30 cellular contexts compared by ENCODE assay signal in the genomic region with DNA sequence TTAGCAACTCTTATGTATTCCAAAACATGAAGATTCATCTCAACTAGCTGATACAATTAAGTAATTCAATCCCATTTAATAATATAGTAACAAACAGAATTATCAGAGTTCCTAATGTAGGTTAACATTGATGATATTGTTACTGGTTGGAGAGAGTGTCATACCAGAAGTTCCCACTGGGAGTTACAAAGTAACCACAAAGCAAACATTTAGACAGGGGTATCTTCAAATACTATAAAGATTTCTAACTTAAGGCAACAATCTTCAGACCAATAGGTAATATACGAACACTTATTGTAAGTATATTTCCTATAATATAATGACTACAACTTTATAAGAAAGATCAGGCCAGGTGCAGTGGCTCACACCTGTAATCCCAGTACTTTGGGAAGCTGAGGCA.
"Had no signal": no experiment of that assay in that cellular context is flagged by ENCODE, and none has a peak within 500 bp of the region (broad histone marks: within the 10 kb centered on the region; RNA-seq: fewer than 3 reads in every experiment).

No MANE protein-coding gene starts in this region.

- ATAC-seq: activated CD8-positive, alpha-beta T cell treated with anti-CD3 and anti-CD28 coated beads for 36 hours; activated naive CD4-positive, alpha-beta T cell treated with anti-CD3 and anti-CD28 coated beads, Interleukin-2, amount 50 U/mL, for 72 hours; PC-3 had no signal

- DNase-seq: activated CD4-positive, alpha-beta T cell treated with anti-CD3 and anti-CD28 coated beads, Interleukin-2, amount 10 ng/mL, durations not matched to agents 24 days and 14 days; activated CD4-positive, alpha-beta T cell treated with anti-CD3 and anti-CD28 coated beads, Interleukin-2, amount 50 U/mL, for 4 hours; activated CD8-positive, alpha-beta T cell treated with anti-CD3 and anti-CD28 coated beads for 36 hours; activated gamma-delta T cell; activated naive CD4-positive, alpha-beta T cell treated with Interleukin-2 at 50 U/mL for 16 hours; activated T-cell treated with anti-CD3 and anti-CD28 coated beads, Interleukin-2, amount 50 U/mL, for 1 hour; adrenal gland; central memory CD4-positive, alpha-beta T cell; Kasumi-1; KG1; MG63; NCI-H1048; NCI-H1105 treated with DMSO at 0.1 percent for 48 hours; NCI-H1436; NCI-H1694; NCI-H1930; NCI-H2081 treated with DMSO at 0.1 percent for 48 hours; NCI-H510A; NCI-H526; NCI-H748 treated with DMSO at 0.1 percent for 48 hours; NK-92 treated with Interleukin-12 subunit alpha and Interleukin-12 subunit beta, amount 100 ng/mL, for 24 hours; PC-3; Right ventricle myocardium superior had no signal

- H3K27ac ChIP-seq: adrenal gland had no signal

- H3K4me3 ChIP-seq: adrenal gland, MG63 had no signal

- H3K4me3 Mint-ChIP-seq: activated CD4-positive, alpha-beta T cell treated with anti-CD3 and anti-CD28 coated beads, Interleukin-2, amount 10 ng/mL, durations not matched to agents 24 days and 14 days; activated CD8-positive, alpha-beta T cell treated with anti-CD3 and anti-CD28 coated beads for 36 hours; brain; T-helper 1 cell treated with Interleukin-12 subunit alpha and Interleukin-12 subunit beta and Interleukin-4 antibody, amounts not matched to agents 30 μg/mL and 1 μg/mL, for 36 hours; T-helper 2 cell treated with Interferon-gamma antibody and Interleukin-4, amounts not matched to agents 5 μg/mL and 100 μg/mL, for 36 hours had no signal

- H3K4me1 ChIP-seq: adrenal gland had no signal

- H3K36me3 Mint-ChIP-seq: activated naive CD4-positive, alpha-beta T cell treated with anti-CD3 and anti-CD28 coated beads, Interleukin-2, amount 50 U/mL, for 72 hours; brain had no signal

- H3K27ac Mint-ChIP-seq: activated CD4-positive, alpha-beta T cell treated with anti-CD3 and anti-CD28 coated beads, Interleukin-2, amount 10 ng/mL, durations not matched to agents 24 days and 14 days; activated CD8-positive, alpha-beta T cell treated with anti-CD3 and anti-CD28 coated beads for 36 hours; activated naive CD4-positive, alpha-beta T cell treated with anti-CD3 and anti-CD28 coated beads, Interleukin-2, amount 50 U/mL, for 72 hours; activated T-helper 2 cell treated with anti-CD3 and anti-CD28 coated beads, Interferon-gamma antibody, Interleukin-2, Interleukin-4, amounts not matched to agents 10 μg/mL and 5 μg/mL and 100 μg/mL, durations not matched to agents 14 hours and 24 hours and 36 hours; brain; T-helper 1 cell treated with Interleukin-12 subunit alpha and Interleukin-12 subunit beta and Interleukin-4 antibody, amounts not matched to agents 30 μg/mL and 1 μg/mL, for 36 hours; T-helper 2 cell treated with Interferon-gamma antibody and Interleukin-4, amounts not matched to agents 5 μg/mL and 100 μg/mL, for 36 hours had no signal

- H3K9me3 ChIP-seq: adrenal gland, MG63 had no signal

- FAIRE-seq: bronchial epithelial cell, TTC549 had no signal

- H3K27me3 ChIP-seq: adrenal gland, MG63 had no signal

- H3K27me3 Mint-ChIP-seq: activated CD4-positive, alpha-beta T cell treated with anti-CD3 and anti-CD28 coated beads, Interleukin-2, amount 10 ng/mL, durations not matched to agents 24 days and 14 days; activated CD8-positive, alpha-beta T cell treated with anti-CD3 and anti-CD28 coated beads for 36 hours; brain had no signal

- H3K4me1 Mint-ChIP-seq: activated CD4-positive, alpha-beta T cell treated with anti-CD3 and anti-CD28 coated beads, Interleukin-2, amount 10 ng/mL, durations not matched to agents 24 days and 14 days had no signal

- H3K36me3 ChIP-seq: adrenal gland, MG63 had no signal
